In genomic region chr5:132802044-132802684, GRCh38 we compare ENCODE assay signal across 1 cellular context.
TF ChIP-seq lines count a peak whose summit lies in the region.

No MANE protein-coding gene starts in this region.

TF ChIP-seq in K562, 482 proteins besides CTCF, POLR2A, EP300 and RAD21:
- peak; percentile 62 for TF ChIP-seq MEIS2 (IDR thresholded peaks at IDR 0.05; ENCODE audit: partially characterized antibody)
- no peak for TF ChIP-seq PBX2 (CRISPR knock-in tag; IDR thresholded peaks at IDR 0.05; ENCODE audit: low read depth)
- TF ChIP-seq PBX2 (tag; conservative IDR thresholded peaks at IDR 0.05; ENCODE audit: low read depth), result 0 out of 2 replicates have a peak, but pooled peaks have one; percentile 21
- no peak for TF ChIP-seq YY1 (IDR thresholded peaks at IDR 0.05; ENCODE audit: borderline replicate concordance in 1 of 3, control insufficient read depth in 1 of 3, extremely low read depth in 1 of 3, insufficient read depth in 3 of 3, insufficient read length in 1 of 3, insufficient replicate concordance in 2 of 3, low read depth in 1 of 3, low read length in 2 of 3)
- peak; percentile 74 for TF ChIP-seq PKNOX1 (IDR thresholded peaks at IDR 0.05)
- TF ChIP-seq SAP30 (IDR thresholded peaks at IDR 0.05; ENCODE audit: borderline replicate concordance, insufficient read depth, low read depth, low read length, poor library complexity, severe bottlenecking), result no peak
